In the genomic region with DNA sequence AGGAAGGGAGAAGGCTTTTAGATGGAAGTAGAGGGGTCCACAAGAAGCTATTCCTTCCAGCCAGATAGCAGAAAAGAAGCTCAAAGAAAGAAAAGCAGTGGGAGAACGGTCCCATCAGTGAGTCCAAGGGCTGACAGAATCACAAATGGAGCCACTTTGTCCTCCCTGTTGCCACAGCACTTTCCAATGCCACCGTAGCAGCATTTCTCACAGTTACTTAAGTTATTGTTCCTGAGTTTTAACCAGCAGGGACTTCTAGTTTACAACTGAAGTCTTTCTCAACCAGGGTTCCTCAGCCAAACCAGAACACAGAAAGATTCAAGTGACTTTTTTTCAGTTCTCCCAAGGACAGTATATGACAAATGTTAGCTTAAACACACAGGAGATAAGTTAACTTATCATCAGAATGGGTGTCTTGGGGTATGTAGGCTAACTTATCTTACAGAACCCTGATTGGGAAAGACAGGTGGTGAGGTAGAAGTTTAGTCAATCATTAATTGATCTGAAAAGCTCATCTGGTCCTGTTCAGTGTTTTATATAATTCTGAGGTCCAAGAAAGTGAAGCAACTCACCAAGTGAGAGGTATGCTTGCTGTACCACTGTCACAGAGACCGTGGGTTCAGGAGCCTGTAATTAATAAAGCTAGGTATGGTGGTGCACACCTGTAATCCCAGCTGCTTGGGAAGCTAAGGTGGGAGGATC, we compare ENCODE assay signal across 17 cellular contexts.
"Had no signal": no experiment of that assay in that cellular context is flagged by ENCODE, and none has a peak within 500 bp of the region (broad histone marks: within the 10 kb centered on the region; RNA-seq: fewer than 3 reads in every experiment).

No MANE protein-coding gene starts in this region.

- DNase-seq: activated CD4-positive, alpha-beta T cell treated with anti-CD3 and anti-CD28 coated beads for 1 hour; activated CD8-positive, alpha-beta memory T cell treated with anti-CD3 and anti-CD28 coated beads for 24 hours; activated CD8-positive, alpha-beta memory T cell treated with anti-CD3 and anti-CD28 coated beads, Interleukin-2, amount 50 U/mL, for 48 hours; activated naive CD4-positive, alpha-beta T cell treated with anti-CD3 and anti-CD28 coated beads, Interleukin-2, amount 50 U/mL, for 16 hours; effector CD8-positive, alpha-beta T cell; esophagus squamous epithelium; lower lobe of right lung; stimulated activated CD4-positive, alpha-beta T cell treated with anti-CD3 and anti-CD28 coated beads, Interleukin-12 subunit alpha, Interleukin-12 subunit beta, amount 100 ng/mL, for 4 hours; stimulated activated CD4-positive, alpha-beta T cell treated with anti-CD3 and anti-CD28 coated beads, Interleukin-2, amount 100 ng/mL, for 24 hours had no signal

- H3K9me3 Mint-ChIP-seq: dendritic cell treated with granulocyte-macrophage colony-stimulating factor and Interleukin-4, amounts not matched to agents 40 ng/mL and 50 ng/mL, for 4 days; naive thymus-derived CD8-positive, alpha-beta T cell; stimulated activated naive CD8-positive, alpha-beta T cell treated with anti-CD3 and anti-CD28 coated beads, Interleukin-15, Interleukin-2, amounts not matched to agents 100 ng/mL and 50 ng/mL, for 24 hours had no signal

- H3K4me3 ChIP-seq: esophagus squamous epithelium, lower lobe of right lung, SJSA1, tibial nerve had no signal

- H3K4me1 ChIP-seq: lower lobe of right lung, parathyroid adenoma, SJSA1 had no signal

- H3K27me3 Mint-ChIP-seq: dendritic cell treated with granulocyte-macrophage colony-stimulating factor and Interleukin-4, amounts not matched to agents 40 ng/mL and 50 ng/mL, for 4 days; naive thymus-derived CD8-positive, alpha-beta T cell; stimulated activated naive CD8-positive, alpha-beta T cell treated with anti-CD3 and anti-CD28 coated beads, Interleukin-15, Interleukin-2, amounts not matched to agents 100 ng/mL and 50 ng/mL, for 24 hours had no signal

- H3K4me3 Mint-ChIP-seq: dendritic cell treated with granulocyte-macrophage colony-stimulating factor and Interleukin-4, amounts not matched to agents 40 ng/mL and 50 ng/mL, for 4 days; stimulated activated naive CD8-positive, alpha-beta T cell treated with anti-CD3 and anti-CD28 coated beads, Interleukin-15, Interleukin-2, amounts not matched to agents 100 ng/mL and 50 ng/mL, for 24 hours had no signal

- H3K9ac ChIP-seq: parathyroid adenoma had no signal

- H3K9me3 ChIP-seq: esophagus squamous epithelium, lower lobe of right lung, SJSA1, tibial nerve had no signal

- H3K27me3 ChIP-seq: esophagus squamous epithelium, SJSA1, tibial nerve had no signal

- H3K27ac ChIP-seq: esophagus squamous epithelium, lower lobe of right lung, parathyroid adenoma, SJSA1, tibial nerve, VCaP had no signal

- H2AFZ ChIP-seq: parathyroid adenoma had no signal

- FAIRE-seq: urothelium cell line had no signal

- H3K27ac Mint-ChIP-seq: dendritic cell treated with granulocyte-macrophage colony-stimulating factor and Interleukin-4, amounts not matched to agents 40 ng/mL and 50 ng/mL, for 4 days; stimulated activated naive CD8-positive, alpha-beta T cell treated with anti-CD3 and anti-CD28 coated beads, Interleukin-15, Interleukin-2, amounts not matched to agents 100 ng/mL and 50 ng/mL, for 24 hours had no signal
